ENCODE assay signal across 1 cellular context in genomic region chr19:51456541-51457290, GRCh38.
TF ChIP-seq lines count a peak whose summit lies in the region.

No MANE protein-coding gene starts in this region.

TF ChIP-seq in K562, 482 proteins besides CTCF, POLR2A, EP300 and RAD21:
- TF ChIP-seq GATAD2B (IDR thresholded peaks at IDR 0.05; ENCODE audit: borderline replicate concordance) (no peak), CBFA2T3 (IDR thresholded peaks at IDR 0.05) (no peak), TAF1 (IDR thresholded peaks at IDR 0.05; ENCODE audit: control insufficient read depth, extremely low read depth, insufficient read depth, low read length, severe bottlenecking) (no peak)
